In genomic region chr2:107776333-107776732, GRCh38 we compare ENCODE assay signal across 22 cellular contexts.
"Had no signal": no experiment of that assay in that cellular context is flagged by ENCODE, and none has a peak within 500 bp of the region (broad histone marks: within the 10 kb centered on the region; RNA-seq: fewer than 3 reads in every experiment).

No MANE protein-coding gene starts in this region.

- DNase-seq: colonic mucosa; dermis blood vessel endothelial cell; effector memory CD8-positive, alpha-beta T cell; erythroblast; esophagus squamous epithelium; foreskin melanocyte; glutamatergic neuron; heart right ventricle; hippocampal formation; left cardiac atrium; left lung; mesenchymal stem cell; naive thymus-derived CD4-positive, alpha-beta T cell; nucleus accumbens; right cardiac atrium; sigmoid colon; stimulated activated CD4-positive, alpha-beta T cell treated with anti-CD3 and anti-CD28 coated beads, Interleukin-2, amount 100 ng/mL, for 24 hours; stimulated activated CD4-positive, alpha-beta T cell treated with anti-CD3 and anti-CD28 coated beads, Interleukin-4, amount 100 ng/mL, for 24 hours; stimulated activated naive CD4-positive, alpha-beta T cell treated with Interleukin-2 at 50 U/mL for 16 hours; substantia nigra; upper lobe of left lung had no signal

- ATAC-seq: effector memory CD8-positive, alpha-beta T cell; heart right ventricle; left cardiac atrium; left lung; naive thymus-derived CD4-positive, alpha-beta T cell; right cardiac atrium; stimulated activated effector memory CD8-positive, alpha-beta T cell treated with anti-CD3 and anti-CD28 coated beads, Interleukin-12 subunit alpha, Interleukin-12 subunit beta, amount 100 ng/mL, for 72 hours had no signal
